1 cellular context compared by ENCODE assay signal in genomic region chr1:24871306-24871901, GRCh38.
TF ChIP-seq lines count a peak whose summit lies in the region.

No MANE protein-coding gene starts in this region.

TF ChIP-seq in GM12878, 131 proteins besides CTCF, POLR2A, EP300 and RAD21 (continued from another document):
- TF ChIP-seq CREM (IDR thresholded peaks at IDR 0.05; ENCODE audit: low read depth), result no peak
